Comparison of ENCODE assay signal across 28 cellular contexts in genomic region chr2:6931753-6932152, GRCh38. TPM values are rescaled to one million over a fixed set of nuclear protein-coding genes. Genes with fewer than 3 reads are reported as not detected.
"Had no signal": no experiment of that assay in that cellular context is flagged by ENCODE, and none has a peak within 500 bp of the region (broad histone marks: within the 10 kb centered on the region; RNA-seq: fewer than 3 reads in every experiment).

No MANE protein-coding gene starts in this region.

- H3K27ac Mint-ChIP-seq: activated CD4-positive, alpha-beta T cell treated with anti-CD3 and anti-CD28 coated beads, Interleukin-2, amount 10 ng/mL, durations not matched to agents 24 days and 14 days; activated CD8-positive, alpha-beta T cell treated with anti-CD3 and anti-CD28 coated beads for 36 hours; activated naive CD4-positive, alpha-beta T cell treated with anti-CD3 and anti-CD28 coated beads, Interleukin-2, amount 10 ng/mL, durations not matched to agents 7 days and 5 days; activated naive CD8-positive, alpha-beta T cell treated with anti-CD3 and anti-CD28 coated beads, Interleukin-2, amount 50 U/mL, for 24 hours; activated T-helper 1 cell treated with anti-CD3 and anti-CD28 coated beads, Interleukin-12 subunit alpha, Interleukin-12 subunit beta, Interleukin-2, Interleukin-4 antibody, amounts not matched to agents 30 ng/mL and 10 ng/mL and 1 ng/mL, durations not matched to agents 14 hours and 24 hours and 36 hours had no signal

- H3K4me3 Mint-ChIP-seq: activated CD4-positive, alpha-beta T cell treated with anti-CD3 and anti-CD28 coated beads, Interleukin-2, amount 10 ng/mL, durations not matched to agents 24 days and 14 days; activated CD8-positive, alpha-beta T cell treated with anti-CD3 and anti-CD28 coated beads for 36 hours; activated naive CD4-positive, alpha-beta T cell treated with anti-CD3 and anti-CD28 coated beads, Interleukin-2, amount 10 ng/mL, durations not matched to agents 7 days and 5 days; activated naive CD8-positive, alpha-beta T cell treated with anti-CD3 and anti-CD28 coated beads, Interleukin-2, amount 50 U/mL, for 24 hours; activated T-helper 1 cell treated with anti-CD3 and anti-CD28 coated beads, Interleukin-12 subunit alpha, Interleukin-12 subunit beta, Interleukin-2, Interleukin-4 antibody, amounts not matched to agents 30 ng/mL and 10 ng/mL and 1 ng/mL, durations not matched to agents 14 hours and 24 hours and 36 hours; central memory CD8-positive, alpha-beta T cell had no signal

- H3K27ac ChIP-seq: brain microvascular endothelial cell, SJCRH30, SK-N-MC, WERI-Rb-1 had no signal

- H3K4me3 ChIP-seq: K562, SJCRH30, SK-N-MC had no signal

- FAIRE-seq: K562 had no signal

- H3K27me3 Mint-ChIP-seq: activated CD4-positive, alpha-beta T cell treated with anti-CD3 and anti-CD28 coated beads, Interleukin-2, amount 10 ng/mL, durations not matched to agents 24 days and 14 days; activated CD8-positive, alpha-beta T cell treated with anti-CD3 and anti-CD28 coated beads for 36 hours; activated naive CD4-positive, alpha-beta T cell treated with anti-CD3 and anti-CD28 coated beads, Interleukin-2, amount 10 ng/mL, durations not matched to agents 7 days and 5 days; activated naive CD8-positive, alpha-beta T cell treated with anti-CD3 and anti-CD28 coated beads, Interleukin-2, amount 50 U/mL, for 24 hours; central memory CD8-positive, alpha-beta T cell had no signal

- ATAC-seq: activated CD8-positive, alpha-beta T cell treated with anti-CD3 and anti-CD28 coated beads for 36 hours; activated naive CD8-positive, alpha-beta T cell treated with anti-CD3 and anti-CD28 coated beads, Interleukin-2, amount 50 U/mL, for 24 hours; Panc1 had no signal

- H3K9me3 ChIP-seq: SJCRH30 had no signal

- H3K9me3 Mint-ChIP-seq: central memory CD8-positive, alpha-beta T cell had no signal

- H3K36me3 ChIP-seq: brain microvascular endothelial cell, SJCRH30, WERI-Rb-1 had no signal

- DNase-seq: activated CD4-positive, alpha-beta T cell treated with anti-CD3 and anti-CD28 coated beads for 1 hour; activated CD4-positive, alpha-beta T cell treated with anti-CD3 and anti-CD28 coated beads, Interleukin-2, amount 50 U/mL, for 4 hours; activated CD4-positive, CD25-positive, alpha-beta regulatory T cell; activated CD8-positive, alpha-beta T cell treated with anti-CD3 and anti-CD28 coated beads for 36 hours; activated effector memory CD4-positive, alpha-beta T cell treated with Interleukin-2 at 50 U/mL for 16 hours; activated naive CD4-positive, alpha-beta T cell treated with anti-CD3 and anti-CD28 coated beads, Interleukin-2, amount 10 ng/mL, durations not matched to agents 7 days and 5 days; activated naive CD8-positive, alpha-beta T cell treated with anti-CD3 and anti-CD28 coated beads, Interleukin-2, amount 50 U/mL, for 24 hours; activated T-cell treated with anti-CD3 and anti-CD28 coated beads, Interleukin-2, amount 50 U/mL, for 1 hour; aorta; brain microvascular endothelial cell; Karpas-422; NCI-H1105 treated with DMSO at 0.1 percent for 48 hours; NCI-H1436; NCI-H1694; NCI-H1930; NCI-H2081 treated with DMSO at 0.1 percent for 48 hours; NCI-H345; NCI-H524 treated with DMSO at 0.1 percent for 48 hours; SHP77; SJCRH30; T1000; WERI-Rb-1 had no signal

- H3K27me3 ChIP-seq: brain microvascular endothelial cell, SJCRH30 had no signal

RNA-seq across cellular contexts. Expression of gene RSAD2, which starts 54.2 kb away (rescaled TPM):
- total RNA-seq: SJCRH30 had no signal
